Comparison of ENCODE assay signal across 8 cellular contexts in the genomic region with DNA sequence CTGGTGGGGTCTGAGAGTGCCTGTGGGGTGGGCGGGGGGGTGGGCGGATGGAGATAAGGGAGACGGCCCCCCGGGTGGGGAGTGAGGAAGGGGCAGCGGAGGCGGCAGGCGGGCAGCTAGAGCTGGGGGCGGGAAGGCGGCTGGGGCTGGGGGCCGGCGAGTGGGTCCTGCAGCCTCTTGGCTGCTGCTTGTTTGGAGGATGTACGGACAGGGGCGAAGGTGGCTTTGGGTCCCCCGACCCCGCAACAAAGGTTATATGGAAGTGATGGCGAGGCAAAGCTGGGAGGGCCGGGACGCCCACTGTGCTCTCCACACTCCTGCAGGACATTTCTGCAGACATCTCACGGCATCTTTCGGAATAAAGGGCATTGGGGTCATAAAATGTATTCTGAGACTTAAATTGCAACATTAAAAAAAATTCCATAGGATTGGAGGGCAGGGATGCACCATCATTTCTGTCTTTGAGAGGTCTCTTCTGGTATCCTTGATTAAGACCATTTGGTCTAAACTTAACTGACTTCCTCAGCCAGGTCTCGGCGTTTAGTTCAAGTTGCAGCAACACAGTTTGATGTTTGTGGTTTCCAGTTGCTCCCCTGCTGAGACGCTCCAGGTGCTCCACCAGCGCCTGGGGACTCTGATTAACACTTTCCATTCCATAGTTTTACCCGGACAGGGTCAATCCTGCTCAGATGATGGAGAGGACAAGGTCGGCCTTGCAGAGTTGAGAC.
A peak's percentile ranks its signal among the peaks of the same experiment; 100 is the strongest.
DNase-seq lines count a peak whose midpoint lies in the region; FAIRE-seq and TF ChIP-seq lines count a peak whose summit lies in the region.

No MANE protein-coding gene starts in this region.

- no peaks in the 10 kb centered on the region for H3K9me1 ChIP-seq in endothelial cell of umbilical vein (replicated peaks; ENCODE audit: control insufficient read depth, extremely low read depth, insufficient read depth, low read length)

- H3K27ac ChIP-seq in endothelial cell of umbilical vein (ENCODE audit: insufficient read depth, low read depth, low read length) (no peak overlapping the region), uterus (peak overlapping the region; percentile 86 to 95)

- no peaks in the 10 kb centered on the region for H3K36me3 ChIP-seq in endothelial cell of umbilical vein (ENCODE audit: control insufficient read depth in 2 of 2, extremely low read depth in 1 of 2, insufficient read depth in 2 of 2, low read length in 2 of 2)
- H3K36me3 ChIP-seq in mucosa of stomach (ENCODE audit: control insufficient read depth, insufficient read depth, low read length): no peaks in the 10 kb centered on the region
- no peaks in the 10 kb centered on the region for H3K36me3 ChIP-seq in uterus

- peak; percentile 46 for DNase-seq in D341Med (ENCODE audit: low spot score)
- peak; percentile 92 for DNase-seq in Jurkat, Clone E6-1 (ENCODE audit: low read depth, low spot score)
- DNase-seq in SW480 (ENCODE audit: low spot score): peak; percentile 62
- peak; percentile 1 for DNase-seq in endothelial cell of umbilical vein (ENCODE audit: low read depth, low spot score)
- DNase-seq in uterus: peak; percentile 33 to 36
- no peak for DNase-seq in NCI-H1436 treated with DMSO at 0.1 percent for 48 hours (lab: John Stamatoyannopoulos, UW)
- no peak for DNase-seq in NCI-H2029 (lab: John Stamatoyannopoulos, UW)

- dilution Hi-C loops in endothelial cell of umbilical vein (cut with MboI; ENCODE audit: extremely low pct_ligation_motif_present, low sequenced_read_pairs): no loop called here

- TF ChIP-seq CTCF in endothelial cell of umbilical vein (IDR thresholded peaks at IDR 0.05; ENCODE audit: extremely low read depth in 1 of 2, insufficient read depth in 1 of 2, low read depth in 1 of 2, low read length in 2 of 2): no peak
- TF ChIP-seq CTCF in uterus (IDR thresholded peaks at IDR 0.05): no peak

- POLR2A ChIA-PET in endothelial cell of umbilical vein (lab: Charles Lee): interaction anchor here (0.9 to 1.7 kb wide), 5 partner anchors 64 to 346 kb away, joined by 3 to 37 read pairs (median 4); a partner anchor contains a TSS

- TF ChIP-seq POLR2A in endothelial cell of umbilical vein (IDR thresholded peaks at IDR 0.05; ENCODE audit: low read depth, low read length) (no peak), uterus (IDR thresholded peaks at IDR 0.05) (no peak)

- H3K4me1 ChIP-seq in endothelial cell of umbilical vein (ENCODE audit: control insufficient read depth, extremely low read depth, insufficient read depth, low read length) (peaks cover 11% of the 10 kb centered on the region), mucosa of stomach (ENCODE audit: control insufficient read depth, insufficient read depth, low read length) (peaks cover 30% of the 10 kb centered on the region), uterus (peaks cover 3 to 6% of the 10 kb centered on the region in 2 donors)

- H3K4me3 ChIP-seq in Jurkat, Clone E6-1 (ENCODE audit: low read length): peak overlapping the region; percentile 71
- peak overlapping the region in 1 of 3 experiments; percentile 40 for H3K4me3 ChIP-seq in endothelial cell of umbilical vein (replicated peaks in 1 of 3; ENCODE audit: insufficient read depth in 1 of 3, low read depth in 1 of 3, low read length in 3 of 3)
- H3K4me3 ChIP-seq in mucosa of stomach (ENCODE audit: low read length): peak overlapping the region; percentile 35
- peak overlapping the region; percentile 39 to 51 for H3K4me3 ChIP-seq in uterus

- no peaks in the 10 kb centered on the region for H3K27me3 ChIP-seq in endothelial cell of umbilical vein (ENCODE audit: control insufficient read depth in 2 of 2, insufficient read depth in 2 of 2, low read length in 2 of 2)
- H3K27me3 ChIP-seq in mucosa of stomach (ENCODE audit: control insufficient read depth, insufficient read depth, low read length): no peaks in the 10 kb centered on the region
- H3K27me3 ChIP-seq in uterus: no peaks in the 10 kb centered on the region

- no peaks in the 10 kb centered on the region for H4K20me1 ChIP-seq in endothelial cell of umbilical vein (replicated peaks; ENCODE audit: control insufficient read depth, extremely low read depth, insufficient read depth, low read length)

- H3K79me2 ChIP-seq in endothelial cell of umbilical vein (ENCODE audit: control insufficient read depth, insufficient read depth, low read length): no peaks in the 10 kb centered on the region

- CTCF ChIA-PET in endothelial cell of umbilical vein (lab: Charles Lee): interaction anchor here (0.6 to 5.7 kb wide), 19 partner anchors 13 to 488 kb away, joined by 3 to 89 read pairs (median 5); a partner anchor contains a TSS

- FAIRE-seq in endothelial cell of umbilical vein (lab: Jason Lieb, UNC): no peak

- H2AFZ ChIP-seq in endothelial cell of umbilical vein (ENCODE audit: low read depth, low read length): peak overlapping the region; percentile 60

- BruUV-seq in endothelial cell of umbilical vein (replicated peaks; lab: Mats Ljungman, UMichigan): no TSS peak

- intact Hi-C loops in endothelial cell of umbilical vein (cut with micrococcal nuclease): loop anchor here (5.0 kb wide), 1 partner anchor 550 kb away; a partner anchor contains a TSS
- intact Hi-C loops in uterus (cut with DNase I; ENCODE audit: low total_unique reads): loop anchor here (10.0 kb wide), 1 partner anchor 112 kb away; no protein-coding TSS in a partner anchor

- H3K9ac ChIP-seq in endothelial cell of umbilical vein (replicated peaks; ENCODE audit: extremely low read depth, insufficient read depth, low read length): no peak overlapping the region
- peak overlapping the region; percentile 61 for H3K9ac ChIP-seq in mucosa of stomach (ENCODE audit: low read length)

- H3K9me3 ChIP-seq in endothelial cell of umbilical vein (replicated peaks; ENCODE audit: control insufficient read depth, insufficient read depth, low read length): no peaks in the 10 kb centered on the region
- no peaks in the 10 kb centered on the region for H3K9me3 ChIP-seq in mucosa of stomach (ENCODE audit: control insufficient read depth, low read length)
- no peaks in the 10 kb centered on the region for H3K9me3 ChIP-seq in uterus

- H3K4me2 ChIP-seq in endothelial cell of umbilical vein (ENCODE audit: insufficient read depth, low read length): peak overlapping the region; percentile 3

TF ChIP-seq in endothelial cell of umbilical vein, 7 proteins besides CTCF, POLR2A, EP300 and RAD21:
- TF ChIP-seq MYC (IDR thresholded peaks at IDR 0.05; ENCODE audit: low read depth, low read length): no peak
- TF ChIP-seq POLR2AphosphoS5 (IDR thresholded peaks at IDR 0.05; ENCODE audit: insufficient read depth, low read depth, low read length): no peak
- TF ChIP-seq, protein P1, sequence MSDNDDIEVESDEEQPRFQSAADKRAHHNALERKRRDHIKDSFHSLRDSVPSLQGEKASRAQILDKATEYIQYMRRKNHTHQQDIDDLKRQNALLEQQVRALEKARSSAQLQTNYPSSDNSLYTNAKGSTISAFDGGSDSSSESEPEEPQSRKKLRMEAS (IDR thresholded peaks at IDR 0.05; ENCODE audit: insufficient read depth, insufficient read length): no peak
- no peak for TF ChIP-seq EZH2 (IDR thresholded peaks at IDR 0.05; ENCODE audit: borderline replicate concordance, low read depth, low read length, severe bottlenecking)
- TF ChIP-seq JUN (IDR thresholded peaks at IDR 0.05; ENCODE audit: borderline replicate concordance, insufficient read depth, insufficient read length, low read depth): no peak
- no peak for TF ChIP-seq FOS (IDR thresholded peaks at IDR 0.05; ENCODE audit: borderline replicate concordance, insufficient read depth, low read length)
- no peak for TF ChIP-seq GATA2 (IDR thresholded peaks at IDR 0.05; ENCODE audit: insufficient read depth, insufficient read length, low read depth, low read length)
TF ChIP-seq in endothelial cell of umbilical vein: peak in this region for 0.

Comparison
In these comparisons a context has a peak if more than half of its experiments do, and no peak if none do; other contexts are left out.
1. DNase-seq: peak in D341Med (single experiment), Jurkat, Clone E6-1 (single experiment), SW480 (single experiment), endothelial cell of umbilical vein (single experiment) and uterus (2 of 2); none in NCI-H1436 treated with DMSO at 0.1 percent for 48 hours (single experiment) and NCI-H2029 (single experiment).